In genomic region chr5:149472399-149472798, GRCh38 we compare ENCODE assay signal across 15 cellular contexts.
"Had no signal": no experiment of that assay in that cellular context is flagged by ENCODE, and none has a peak within 500 bp of the region (broad histone marks: within the 10 kb centered on the region; RNA-seq: fewer than 3 reads in every experiment).

No MANE protein-coding gene starts in this region.

- DNase-seq: activated CD4-positive, alpha-beta T cell treated with anti-CD3 and anti-CD28 coated beads for 1 hour; activated CD4-positive, alpha-beta T cell treated with anti-CD3 and anti-CD28 coated beads, Interleukin-2, amount 50 U/mL, for 1 hour; activated CD8-positive, alpha-beta T cell treated with anti-CD3 and anti-CD28 coated beads, Interleukin-2, amount 10 ng/mL, durations not matched to agents 7 days and 5 days; activated gamma-delta T cell treated with Interleukin-2 at 50 U/mL for 16 hours; activated T-cell treated with anti-CD3 and anti-CD28 coated beads, Interleukin-2, amount 50 U/mL, for 1 hour; anterior cingulate cortex; head of caudate nucleus; nephron progenitor cell; stimulated activated CD4-positive, alpha-beta T cell treated with anti-CD3 and anti-CD28 coated beads, Interleukin-12 subunit alpha, Interleukin-12 subunit beta, amount 100 ng/mL, for 4 hours; stimulated activated CD4-positive, alpha-beta T cell treated with anti-CD3 and anti-CD28 coated beads, Interleukin-4, amount 100 ng/mL, for 4 hours; stimulated activated naive CD8-positive, alpha-beta T cell treated with anti-CD3 and anti-CD28 coated beads, Interleukin-15, Interleukin-2, amounts not matched to agents 100 U/mL and 50 U/mL, for 24 hours; T-helper 1 cell; thyroid gland had no signal

- H3K36me3 ChIP-seq: gastroesophageal sphincter, thyroid gland had no signal

- H3K4me3 ChIP-seq: body of pancreas, gastroesophageal sphincter, thyroid gland had no signal

- H3K9me3 ChIP-seq: body of pancreas, gastroesophageal sphincter, thyroid gland had no signal

- H3K27me3 ChIP-seq: body of pancreas, gastroesophageal sphincter, thyroid gland had no signal

- H3K27ac ChIP-seq: thyroid gland had no signal

- ATAC-seq: activated CD8-positive, alpha-beta T cell treated with anti-CD3 and anti-CD28 coated beads, Interleukin-2, amount 10 ng/mL, durations not matched to agents 7 days and 5 days; stimulated activated naive CD8-positive, alpha-beta T cell treated with anti-CD3 and anti-CD28 coated beads, Interleukin-15, Interleukin-2, amounts not matched to agents 100 U/mL and 50 U/mL, for 24 hours had no signal
